In genomic region chr6:12165297-12165696, GRCh38 we compare ENCODE assay signal across 18 cellular contexts.
A peak's percentile ranks its signal among the peaks of the same experiment; 100 is the strongest.
DNase-seq lines count a peak whose midpoint lies in the region; ATAC-seq and TF ChIP-seq lines count a peak whose summit lies in the region.
"Had no signal": no experiment of that assay in that cellular context is flagged by ENCODE, and none has a peak within 500 bp of the region (broad histone marks: within the 10 kb centered on the region; RNA-seq: fewer than 3 reads in every experiment).

No MANE protein-coding gene starts in this region.

- H2AK5ac ChIP-seq in trophoblast cell (ENCODE audit: low read length) (no peak overlapping the region), mesendoderm (ENCODE audit: low read length) (no peak overlapping the region)

- H2BK120ac ChIP-seq in trophoblast cell (ENCODE audit: insufficient read depth, low read length, poor library complexity) (no peak overlapping the region), mesendoderm (ENCODE audit: low read depth, low read length) (no peak overlapping the region)

- no peaks in the 10 kb centered on the region for H3K4me1 ChIP-seq in HEK293 (ENCODE audit: control insufficient read depth, insufficient read depth, low read length)
- peaks cover 8 to 13% of the 10 kb centered on the region in 2 experiments for H3K4me1 ChIP-seq in trophoblast cell (ENCODE audit: control insufficient read depth in 1 of 2, insufficient read depth in 2 of 2, low read length in 2 of 2)
- no peaks in the 10 kb centered on the region for H3K4me1 ChIP-seq in mesendoderm (ENCODE audit: control insufficient read depth, low read depth, low read length)
- H3K4me1 ChIP-seq in esophagus muscularis mucosa, result peaks cover 0 to 5% (median 0%) of the 10 kb centered on the region in 4 donors
- H3K4me1 ChIP-seq: Caco-2, HAP-1 had no signal

- H2BK5ac ChIP-seq in trophoblast cell (ENCODE audit: low read depth, low read length, poor library complexity), result no peak overlapping the region
- H2BK5ac ChIP-seq in mesendoderm (ENCODE audit: low read length), result no peak overlapping the region

- no CpG with 5 or more reads among the region's 4 CpGs for WGBS in trophoblast cell (ENCODE audit: extremely low coverage, insufficient coverage, insufficient read length)
- no CpG with 5 or more reads among the region's 4 CpGs for WGBS in mesendoderm (ENCODE audit: extremely low coverage, insufficient coverage, low lambda C conversion rate)
- WGBS in esophagus muscularis mucosa, result 84% methylated on average over 4 of the region's 4 CpGs

- peaks cover 0 to 27% of the 10 kb centered on the region in 2 experiments; a peak in 1 of 3 replicates for H3K36me3 ChIP-seq in HEK293 (ENCODE audit: control insufficient read depth in 2 of 2, insufficient read depth in 1 of 2, low read length in 2 of 2)
- H3K36me3 ChIP-seq in trophoblast cell (ENCODE audit: control insufficient read depth in 1 of 2, insufficient read depth in 2 of 2, low read length in 2 of 2), result peaks cover 16 to 19% of the 10 kb centered on the region in 2 experiments
- no peaks in the 10 kb centered on the region for H3K36me3 ChIP-seq in mesendoderm (ENCODE audit: control insufficient read depth, insufficient read depth, low read length)
- H3K36me3 ChIP-seq in esophagus muscularis mucosa, result peaks cover 10 to 38% (median 25%) of the 10 kb centered on the region in 4 donors
- H3K36me3 ChIP-seq: HAP-1 had no signal

- H3K27me3 ChIP-seq in trophoblast cell (ENCODE audit: insufficient read depth, low read length), result no peaks in the 10 kb centered on the region
- H3K27me3 ChIP-seq in mesendoderm (ENCODE audit: insufficient read depth, low read length, poor library complexity), result no peaks in the 10 kb centered on the region
- H3K27me3 ChIP-seq in esophagus muscularis mucosa, result no peaks in the 10 kb centered on the region

- H3K79me2 ChIP-seq in trophoblast cell (ENCODE audit: control insufficient read depth, insufficient read depth, low read length, poor library complexity) (no peaks in the 10 kb centered on the region), mesendoderm (ENCODE audit: control insufficient read depth, insufficient read depth, low read length) (no peaks in the 10 kb centered on the region)

- H4K12ac ChIP-seq in trophoblast cell (ENCODE audit: low read depth, low read length), result no peak overlapping the region

- no peak overlapping the region for H2AFZ ChIP-seq in trophoblast cell (ENCODE audit: insufficient read depth, low read length, poor library complexity)

- no peak overlapping the region for H2BK12ac ChIP-seq in trophoblast cell (ENCODE audit: low read length)

- CTCF ChIA-PET in HEK293 (lab: Yijun Ruan, JAX), result interaction anchor here (0.5 to 0.7 kb wide), 2 partner anchors 35 to 124 kb away, joined by 4 read pairs; no protein-coding TSS in a partner anchor

- TF ChIP-seq CTCF in HEK293 (tag by site-specific recombination; IDR thresholded peaks at IDR 0.05), result no peak
- no peak for TF ChIP-seq CTCF in choroid plexus epithelial cell (conservative IDR thresholded peaks at IDR 0.05; ENCODE audit: low read depth, low read length)
- no peak for TF ChIP-seq CTCF in esophagus muscularis mucosa (IDR thresholded peaks at IDR 0.05)

- POLR2A ChIA-PET in HEK293 (lab: Yijun Ruan, JAX), result no interaction called here

- H3K27ac ChIP-seq in HEK293 (ENCODE audit: extremely low read depth, low read depth, low read length) (no peak overlapping the region), trophoblast cell (ENCODE audit: low read depth, low read length) (no peak overlapping the region), mesendoderm (ENCODE audit: low read depth, low read length) (no peak overlapping the region), esophagus muscularis mucosa (replicated peaks in 1 of 4) (no peak overlapping the region)

- no peak overlapping the region for H3K18ac ChIP-seq in trophoblast cell (ENCODE audit: low read length)
- H3K18ac ChIP-seq in mesendoderm (ENCODE audit: low read length), result no peak overlapping the region

- H3K9ac ChIP-seq in trophoblast cell (ENCODE audit: low read length) (no peak overlapping the region), mesendoderm (ENCODE audit: low read length) (no peak overlapping the region)

- H3K9me3 ChIP-seq in HEK293 (ENCODE audit: control insufficient read depth, insufficient read depth, low read depth, low read length) (no peaks in the 10 kb centered on the region), trophoblast cell (ENCODE audit: insufficient read depth, low read depth, low read length) (no peaks in the 10 kb centered on the region), esophagus muscularis mucosa (no peaks in the 10 kb centered on the region)
- H3K9me3 ChIP-seq: Caco-2, HAP-1 had no signal

- ATAC-seq in HG03354 (IDR thresholded peaks at IDR 0.05; ENCODE audit: poor library complexity, severe bottlenecking, unreplicated experiment) (no peak), GM19324 (IDR thresholded peaks at IDR 0.05; ENCODE audit: low FRiP score, unreplicated experiment) (no peak)
- ATAC-seq: GM12878 had no signal

- DNase-seq in choroid plexus epithelial cell (ENCODE audit: low read depth), result peak; percentile 19
- DNase-seq in trophoblast cell, result no peak
- DNase-seq in mesendoderm, result no peak
- DNase-seq in esophagus muscularis mucosa (ENCODE audit: extremely low spot score), result no peak
- DNase-seq: C1 segment of cervical spinal cord; Caco-2; CD4-positive, alpha-beta memory T cell; DMS 273 treated with DMSO at 0.1 percent for 48 hours; DMS79; EL; GDM1; GOT3 had no signal

- H4K91ac ChIP-seq in trophoblast cell (ENCODE audit: low read depth, low read length), result peak overlapping the region; percentile 28

- TF ChIP-seq EP300 in Ishikawa (IDR thresholded peaks at IDR 0.05; ENCODE audit: borderline replicate concordance) (no peak), esophagus muscularis mucosa (IDR thresholded peaks at IDR 0.05) (no peak)

- intact Hi-C loops in esophagus muscularis mucosa (cut with DNase I), result no loop called here

- TF ChIP-seq RAD21 in Ishikawa (IDR thresholded peaks at IDR 0.05; ENCODE audit: low read depth), result no peak

- H3K4me3 ChIP-seq in HEK293 (ENCODE audit: low read depth, low read length) (no peak overlapping the region), choroid plexus epithelial cell (ENCODE audit: low read depth, low read length) (no peak overlapping the region), trophoblast cell (ENCODE audit: low read depth, low read length) (no peak overlapping the region), mesendoderm (ENCODE audit: low read length) (no peak overlapping the region), esophagus muscularis mucosa (no peak overlapping the region)
- H3K4me3 ChIP-seq: GM12878, HAP-1 had no signal

- no peak overlapping the region for H3K56ac ChIP-seq in mesendoderm (ENCODE audit: low read length)

- H3K4ac ChIP-seq in trophoblast cell (ENCODE audit: low read depth, low read length), result no peak overlapping the region
- H3K4ac ChIP-seq in mesendoderm (ENCODE audit: low read depth, low read length), result no peak overlapping the region

- no peak overlapping the region for H3K23ac ChIP-seq in trophoblast cell (ENCODE audit: low read length)
- no peak overlapping the region for H3K23ac ChIP-seq in mesendoderm (ENCODE audit: low read length)

- no peak overlapping the region for H4K5ac ChIP-seq in mesendoderm (ENCODE audit: low read length)

- TF ChIP-seq POLR2A in esophagus muscularis mucosa (IDR thresholded peaks at IDR 0.05; ENCODE audit: low read depth), result no peak

- H3K14ac ChIP-seq in trophoblast cell (ENCODE audit: low read length), result no peak overlapping the region

- H3K79me1 ChIP-seq in trophoblast cell (ENCODE audit: low read length) (peaks cover 3% of the 10 kb centered on the region), mesendoderm (ENCODE audit: low read length) (no peaks in the 10 kb centered on the region)

- H2BK15ac ChIP-seq in mesendoderm (replicated peaks; ENCODE audit: low read depth), result no peak overlapping the region

- H3K4me2 ChIP-seq in trophoblast cell (ENCODE audit: low read length) (no peak overlapping the region), mesendoderm (ENCODE audit: low read length) (no peak overlapping the region)

- H4K8ac ChIP-seq in trophoblast cell (ENCODE audit: low read depth, low read length) (no peak overlapping the region), mesendoderm (ENCODE audit: low read depth, low read length) (no peak overlapping the region)

TF ChIP-seq in HEK293, 187 proteins besides CTCF, POLR2A, EP300 and RAD21 (continues in another document):
- TF ChIP-seq OSR2 (tag by site-specific recombination; IDR thresholded peaks at IDR 0.05), result no peak

TF ChIP-seq in Ishikawa, 13 proteins besides CTCF, POLR2A, EP300 and RAD21 (continues in another document):
- TF ChIP-seq ZBTB7A (IDR thresholded peaks at IDR 0.05; ENCODE audit: low read depth) (no peak), EGR1 (IDR thresholded peaks at IDR 0.05) (no peak), YY1 (IDR thresholded peaks at IDR 0.05; ENCODE audit: low read depth) (no peak), REST (IDR thresholded peaks at IDR 0.05; ENCODE audit: low read depth) (peak; percentile 56), MAX (IDR thresholded peaks at IDR 0.05) (no peak), TAF1 (IDR thresholded peaks at IDR 0.05; ENCODE audit: low read depth) (no peak), TEAD4 (IDR thresholded peaks at IDR 0.05) (no peak)
